25 cellular contexts compared by ENCODE assay signal in the genomic region with DNA sequence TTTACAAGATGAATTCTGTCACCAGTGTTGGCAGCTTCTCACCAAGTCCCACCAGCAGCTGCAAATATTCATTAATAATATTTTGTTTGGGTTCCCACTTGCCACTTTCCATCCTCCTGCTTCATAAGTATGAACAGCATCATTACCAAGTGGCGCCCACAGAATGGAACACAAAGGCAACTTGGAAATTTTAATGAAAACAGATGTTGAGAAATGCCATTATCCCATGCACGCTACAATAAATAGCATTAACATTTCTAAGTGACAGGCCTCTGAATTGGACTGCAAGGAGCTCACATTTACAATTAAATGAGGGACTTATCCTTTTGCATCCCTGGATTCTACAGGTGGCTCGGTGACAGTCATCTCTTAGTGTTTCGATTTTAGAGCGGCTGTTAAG.
"Had no signal": no experiment of that assay in that cellular context is flagged by ENCODE, and none has a peak within 500 bp of the region (broad histone marks: within the 10 kb centered on the region; RNA-seq: fewer than 3 reads in every experiment).

No MANE protein-coding gene starts in this region.

- H3K4me1 Mint-ChIP-seq: memory B cell; naive B cell; stimulated activated naive B cell treated with anti-CD40 and anti-IgM and Interleukin-4, amounts not matched to agents 10 μg/mL and 1 μg/mL and 100 μg/mL, for 72 hours had no signal

- H3K4me1 ChIP-seq: gastroesophageal sphincter, heart left ventricle, neural progenitor cell, parathyroid adenoma, right lobe of liver had no signal

- H3K4me2 ChIP-seq: hepatocyte, neural progenitor cell had no signal

- H3K27me3 ChIP-seq: dorsolateral prefrontal cortex, neural progenitor cell, right lobe of liver, tibial nerve, upper lobe of left lung had no signal

- H3K4me3 Mint-ChIP-seq: memory B cell; mesothelial cell of epicardium; naive B cell; natural killer cell treated with Interleukin-12 subunit alpha and Interleukin-12 subunit beta and Interleukin-15 and Interleukin-18, amount 100 ng/mL, for 72 hours; neural progenitor cell; stimulated activated naive B cell treated with anti-CD40 and anti-IgM and Interleukin-4, amounts not matched to agents 10 μg/mL and 1 μg/mL and 100 μg/mL, for 72 hours; stimulated activated naive CD8-positive, alpha-beta T cell treated with anti-CD3 and anti-CD28 coated beads, Interleukin-15, Interleukin-2, amounts not matched to agents 100 ng/mL and 50 ng/mL, for 24 hours had no signal

- ATAC-seq: gastroesophageal sphincter; heart left ventricle; left lobe of liver; mucosa of descending colon; natural killer cell treated with Interleukin-12 subunit alpha and Interleukin-12 subunit beta and Interleukin-15 and Interleukin-18, amount 100 ng/mL, for 72 hours; right lobe of liver; stimulated activated naive B cell treated with anti-CD40 and anti-IgM and Interleukin-4, amounts not matched to agents 10 μg/mL and 1 μg/mL and 100 μg/mL, for 72 hours had no signal

- H3K9me3 Mint-ChIP-seq: memory B cell; mesothelial cell of epicardium; natural killer cell treated with Interleukin-12 subunit alpha and Interleukin-12 subunit beta and Interleukin-15 and Interleukin-18, amount 100 ng/mL, for 72 hours; neural progenitor cell; stimulated activated naive B cell treated with anti-CD40 and anti-IgM and Interleukin-4, amounts not matched to agents 10 μg/mL and 1 μg/mL and 100 μg/mL, for 72 hours; stimulated activated naive CD8-positive, alpha-beta T cell treated with anti-CD3 and anti-CD28 coated beads, Interleukin-15, Interleukin-2, amounts not matched to agents 100 ng/mL and 50 ng/mL, for 24 hours had no signal

- H3K27me3 Mint-ChIP-seq: memory B cell; stimulated activated naive B cell treated with anti-CD40 and anti-IgM and Interleukin-4, amounts not matched to agents 10 μg/mL and 1 μg/mL and 100 μg/mL, for 72 hours had no signal

- H3K9ac ChIP-seq: neural progenitor cell, parathyroid adenoma had no signal

- H3K4me3 ChIP-seq: dorsolateral prefrontal cortex, gastroesophageal sphincter, heart left ventricle, hepatocyte, lung, mucosa of descending colon, neural progenitor cell, right lobe of liver, thoracic aorta, tibial nerve, upper lobe of left lung had no signal

- H3K36me3 Mint-ChIP-seq: memory B cell; mesothelial cell of epicardium; naive B cell; natural killer cell treated with Interleukin-12 subunit alpha and Interleukin-12 subunit beta and Interleukin-15 and Interleukin-18, amount 100 ng/mL, for 72 hours; neural progenitor cell; stimulated activated naive B cell treated with anti-CD40 and anti-IgM and Interleukin-4, amounts not matched to agents 10 μg/mL and 1 μg/mL and 100 μg/mL, for 72 hours had no signal

- H3K36me3 ChIP-seq: gastroesophageal sphincter, heart left ventricle, neural progenitor cell, right lobe of liver, thoracic aorta, upper lobe of left lung had no signal

- H2AFZ ChIP-seq: hepatocyte, neural progenitor cell, parathyroid adenoma had no signal

- DNase-seq: dorsolateral prefrontal cortex; effector CD4-positive, alpha-beta T cell; heart left ventricle; kidney; mucosa of descending colon; naive B cell; right lobe of liver; small intestine; stimulated activated CD4-positive, alpha-beta T cell treated with anti-CD3 and anti-CD28 coated beads, Interleukin-15, amount 100 ng/mL, for 24 hours; stimulated activated CD4-positive, alpha-beta T cell treated with anti-CD3 and anti-CD28 coated beads, Interleukin-2, amount 100 ng/mL, for 48 hours; stimulated activated naive B cell treated with anti-CD40 and anti-IgM and Interleukin-4, amounts not matched to agents 10 μg/mL and 1 μg/mL and 100 μg/mL, for 72 hours; upper lobe of left lung had no signal

- H3K9me3 ChIP-seq: gastroesophageal sphincter, heart left ventricle, mucosa of descending colon, right lobe of liver, thoracic aorta, tibial nerve, upper lobe of left lung had no signal

- H3K27ac ChIP-seq: dorsolateral prefrontal cortex, gastroesophageal sphincter, heart left ventricle, hepatocyte, neural progenitor cell, parathyroid adenoma, right lobe of liver, thoracic aorta, tibial nerve, upper lobe of left lung had no signal

- H3K27ac Mint-ChIP-seq: memory B cell; mesothelial cell of epicardium; naive B cell; natural killer cell treated with Interleukin-12 subunit alpha and Interleukin-12 subunit beta and Interleukin-15 and Interleukin-18, amount 100 ng/mL, for 72 hours; neural progenitor cell; progenitor cell of endocrine pancreas; stimulated activated naive B cell treated with anti-CD40 and anti-IgM and Interleukin-4, amounts not matched to agents 10 μg/mL and 1 μg/mL and 100 μg/mL, for 72 hours; stimulated activated naive CD8-positive, alpha-beta T cell treated with anti-CD3 and anti-CD28 coated beads, Interleukin-15, Interleukin-2, amounts not matched to agents 100 ng/mL and 50 ng/mL, for 24 hours had no signal

- H3K79me2 ChIP-seq: hepatocyte, parathyroid adenoma had no signal
